27 cellular contexts compared by ENCODE assay signal in genomic region chr5:94853122-94853521, GRCh38.
"Had no signal": no experiment of that assay in that cellular context is flagged by ENCODE, and none has a peak within 500 bp of the region (broad histone marks: within the 10 kb centered on the region; RNA-seq: fewer than 3 reads in every experiment).

No MANE protein-coding gene starts in this region.

- H3K4me3 Mint-ChIP-seq: effector memory CD8-positive, alpha-beta T cell; memory B cell; natural killer cell; neural crest cell; stimulated activated naive CD8-positive, alpha-beta T cell treated with anti-CD3 and anti-CD28 coated beads, Interleukin-15, amount 100 ng/mL, for 72 hours had no signal

- ATAC-seq: effector memory CD8-positive, alpha-beta T cell; heart right ventricle; left lobe of liver; natural killer cell; sciatic nerve; stimulated activated naive CD8-positive, alpha-beta T cell treated with anti-CD3 and anti-CD28 coated beads, Interleukin-15, amount 100 ng/mL, for 72 hours had no signal

- H3K27ac Mint-ChIP-seq: effector memory CD8-positive, alpha-beta T cell; memory B cell; natural killer cell; progenitor cell of endocrine pancreas; stimulated activated naive CD8-positive, alpha-beta T cell treated with anti-CD3 and anti-CD28 coated beads, Interleukin-15, amount 100 ng/mL, for 72 hours had no signal

- H3K79me2 ChIP-seq: parathyroid adenoma had no signal

- H2AFZ ChIP-seq: parathyroid adenoma had no signal

- H3K9me3 ChIP-seq: esophagus squamous epithelium, heart right ventricle, thyroid gland, vagina had no signal

- H3K9me3 Mint-ChIP-seq: effector memory CD8-positive, alpha-beta T cell; memory B cell; natural killer cell; neural crest cell; stimulated activated naive CD8-positive, alpha-beta T cell treated with anti-CD3 and anti-CD28 coated beads, Interleukin-15, amount 100 ng/mL, for 72 hours had no signal

- H3K27me3 ChIP-seq: esophagus squamous epithelium, heart right ventricle, thyroid gland, vagina had no signal

- H3K27ac ChIP-seq: esophagus squamous epithelium, heart right ventricle, parathyroid adenoma, thyroid gland, vagina had no signal

- H3K36me3 Mint-ChIP-seq: memory B cell, natural killer cell had no signal

- H3K4me2 ChIP-seq: smooth muscle cell had no signal

- H3K27me3 Mint-ChIP-seq: effector memory CD8-positive, alpha-beta T cell; memory B cell; stimulated activated naive CD8-positive, alpha-beta T cell treated with anti-CD3 and anti-CD28 coated beads, Interleukin-15, amount 100 ng/mL, for 72 hours had no signal

- H3K4me1 Mint-ChIP-seq: natural killer cell; stimulated activated naive CD8-positive, alpha-beta T cell treated with anti-CD3 and anti-CD28 coated beads, Interleukin-15, amount 100 ng/mL, for 72 hours had no signal

- H3K4me3 ChIP-seq: esophagus squamous epithelium, heart right ventricle, lung, smooth muscle cell, thyroid gland, vagina had no signal

- H3K36me3 ChIP-seq: esophagus squamous epithelium, thyroid gland, vagina had no signal

- DNase-seq: cortex of kidney; effector memory CD8-positive, alpha-beta T cell; erythroblast; esophagus squamous epithelium; foreskin melanocyte; glutamatergic neuron; heart right ventricle; hippocampal formation; kidney; natural killer cell; stimulated activated CD4-positive, alpha-beta T cell treated with anti-CD3 and anti-CD28 coated beads, Interleukin-12 subunit alpha, Interleukin-12 subunit beta, amount 100 ng/mL, for 4 hours; stimulated activated CD4-positive, alpha-beta T cell treated with anti-CD3 and anti-CD28 coated beads, Interleukin-1b, Interleukin-23, amount 100 ng/mL, for 48 hours; stimulated activated CD4-positive, alpha-beta T cell treated with anti-CD3 and anti-CD28 coated beads, Interleukin-4, amount 100 ng/mL, for 1 hour; stimulated activated CD8-positive, alpha-beta memory T cell treated with anti-CD3 and anti-CD28 coated beads, Interleukin-4, amount 100 ng/mL, for 48 hours; stimulated activated naive CD4-positive, alpha-beta T cell; stimulated activated naive CD8-positive, alpha-beta T cell treated with anti-CD3 and anti-CD28 coated beads, Interleukin-15, amount 100 ng/mL, for 72 hours; thyroid gland; trophoblast cell had no signal

- H3K4me1 ChIP-seq: esophagus squamous epithelium, parathyroid adenoma, thyroid gland, vagina had no signal

- H3K9ac ChIP-seq: parathyroid adenoma had no signal
